In genomic region chr2:234861841-234862735, GRCh38 we compare ENCODE assay signal across 15 cellular contexts.
DNase-seq lines count a peak whose midpoint lies in the region; ATAC-seq, FAIRE-seq and TF ChIP-seq lines count a peak whose summit lies in the region.
"Had no signal": no experiment of that assay in that cellular context is flagged by ENCODE, and none has a peak within 500 bp of the region (broad histone marks: within the 10 kb centered on the region; RNA-seq: fewer than 3 reads in every experiment).

No MANE protein-coding gene starts in this region.

- no peak overlapping the region for H3K27ac Mint-ChIP-seq in activated T-cell treated with anti-CD3 and anti-CD28 coated beads, Interleukin-2, amount 50 U/mL, for 24 hours
- H3K27ac Mint-ChIP-seq: activated CD4-positive, alpha-beta memory T cell treated with anti-CD3 and anti-CD28 coated beads, Interleukin-2, amount 10 ng/mL, durations not matched to agents 7 days and 5 days; activated T-helper 17 cell treated with anti-CD3 and anti-CD28 coated beads, Interleukin-2, amount 50 U/mL, for 72 hours had no signal

- H3K36me3 Mint-ChIP-seq in activated T-cell treated with anti-CD3 and anti-CD28 coated beads, Interleukin-2, amount 50 U/mL, for 24 hours (ENCODE audit: low read depth): no peaks in the 10 kb centered on the region

- H3K27ac ChIP-seq in Panc1 (ENCODE audit: low read length) (peak overlapping the region; percentile 52), H1 (ENCODE audit: low read depth, low read length) (no peak overlapping the region), layer of hippocampus (ENCODE audit: low read depth, low read length) (peak overlapping the region; percentile 46), spleen (peak overlapping the region in 5 of 8 donors; percentile 26 to 63 (median 52))

- H3K4me1 Mint-ChIP-seq in activated T-cell treated with anti-CD3 and anti-CD28 coated beads, Interleukin-2, amount 50 U/mL, for 24 hours (ENCODE audit: low read depth): no peaks in the 10 kb centered on the region
- H3K4me1 Mint-ChIP-seq: activated CD4-positive, alpha-beta memory T cell treated with anti-CD3 and anti-CD28 coated beads, Interleukin-2, amount 10 ng/mL, durations not matched to agents 7 days and 5 days; activated T-helper 17 cell treated with anti-CD3 and anti-CD28 coated beads, Interleukin-2, amount 50 U/mL, for 72 hours had no signal

- no peaks in the 10 kb centered on the region for H3K9me3 ChIP-seq in Panc1 (ENCODE audit: control insufficient read depth, insufficient read depth, low read depth, low read length)
- H3K9me3 ChIP-seq in H1 (ENCODE audit: insufficient read depth in 2 of 2, low read depth in 1 of 2, low read length in 1 of 2): no peaks in the 10 kb centered on the region; a peak in 1 of 4 replicates
- peaks cover 0 to 22% (median 16%) of the 10 kb centered on the region in 8 donors for H3K9me3 ChIP-seq in spleen

- no peak overlapping the region for H3K4me3 Mint-ChIP-seq in activated T-cell treated with anti-CD3 and anti-CD28 coated beads, Interleukin-2, amount 50 U/mL, for 24 hours
- H3K4me3 Mint-ChIP-seq: activated CD4-positive, alpha-beta memory T cell treated with anti-CD3 and anti-CD28 coated beads, Interleukin-2, amount 10 ng/mL, durations not matched to agents 7 days and 5 days; activated T-helper 17 cell treated with anti-CD3 and anti-CD28 coated beads, Interleukin-2, amount 50 U/mL, for 72 hours had no signal

- H3K56ac ChIP-seq in H1 (replicated peaks; ENCODE audit: insufficient read length, low read depth, low read length): no peak overlapping the region

- no peak for TF ChIP-seq POLR2A in H1 (IDR thresholded peaks at IDR 0.05; ENCODE audit: control extremely low read depth in 1 of 2, low read depth in 2 of 2, low read length in 2 of 2)
- TF ChIP-seq POLR2A in spleen (IDR thresholded peaks at IDR 0.05): no peak

- H3K18ac ChIP-seq in H1 (ENCODE audit: extremely low read depth, low read length): no peak overlapping the region

- no peak for FAIRE-seq in H1 (lab: Jason Lieb, UNC)
- FAIRE-seq: endometrium had no signal

- peaks cover 14% of the 10 kb centered on the region for H3K4me1 ChIP-seq in Panc1 (ENCODE audit: control insufficient read depth, insufficient read depth, low read length)
- peaks cover 0 to 7% (median 0%) of the 10 kb centered on the region in 4 experiments; a peak in 3 of 7 replicates for H3K4me1 ChIP-seq in H1 (replicated peaks in 1 of 4; ENCODE audit: control insufficient read depth in 3 of 4, insufficient read depth in 4 of 4, low read length in 3 of 4)
- H3K4me1 ChIP-seq in spleen: peaks cover 0 to 19% (median 0%) of the 10 kb centered on the region in 6 donors

- no peak overlapping the region for H4K8ac ChIP-seq in H1 (ENCODE audit: extremely low read depth, insufficient read depth, low read length)

- 84% methylated on average over 12 of the region's 12 CpGs; no CpG with 5 or more reads in 1 of the 2 experiments for WGBS in H1 (ENCODE audit: extremely low coverage in 1 of 2, insufficient coverage in 1 of 2, insufficient read length in 1 of 2, insufficient replicate concordance in 2 of 2, low coverage in 1 of 2, low lambda C conversion rate in 2 of 2, missing lambda C conversion rate in 1 of 2), 2 experiments
- 73 to 83% (median 76%) methylated on average over 12 of the region's 12 CpGs for WGBS in spleen, 5 donors

- H3K36me3 ChIP-seq in Panc1 (ENCODE audit: control insufficient read depth, insufficient read depth, low read length) (no peaks in the 10 kb centered on the region), H1 (ENCODE audit: control insufficient read depth in 2 of 4, insufficient read depth in 4 of 4, low read length in 3 of 4) (no peaks in the 10 kb centered on the region), spleen (no peaks in the 10 kb centered on the region)

- H3K23me2 ChIP-seq in H1 (ENCODE audit: low read depth, low read length): no peaks in the 10 kb centered on the region

- no peak overlapping the region for H3K23ac ChIP-seq in H1 (ENCODE audit: insufficient read length)

- no peak for TF ChIP-seq RAD21 in H1 (IDR thresholded peaks at IDR 0.05 in 1 of 2, conservative IDR thresholded peaks at IDR 0.05 in 1 of 2; ENCODE audit: low read depth in 2 of 2, low read length in 2 of 2)

- no peak overlapping the region for H3K4me2 ChIP-seq in H1 (ENCODE audit: insufficient read depth in 1 of 2, low read depth in 2 of 2, low read length in 2 of 2)

- POLR2A ChIA-PET in Panc1 (lab: Charles Lee) (interaction anchor here (0.6 to 0.7 kb wide), 2 partner anchors 586 to 645 kb away, joined by 3 read pairs; no protein-coding TSS in a partner anchor), H1 (lab: Charles Lee; ENCODE audit: partially characterized antibody) (no interaction called here)

- H3K27me3 ChIP-seq in Panc1 (ENCODE audit: control insufficient read depth, insufficient read depth, low read length): no peaks in the 10 kb centered on the region
- no peaks in the 10 kb centered on the region for H3K27me3 ChIP-seq in H1 (replicated peaks in 1 of 4; ENCODE audit: control insufficient read depth in 3 of 4, extremely low read depth in 1 of 4, insufficient read depth in 3 of 4, low read length in 3 of 4)
- no peaks in the 10 kb centered on the region for H3K27me3 ChIP-seq in layer of hippocampus (ENCODE audit: control insufficient read depth, insufficient read depth, low read length)
- no peaks in the 10 kb centered on the region for H3K27me3 ChIP-seq in spleen (replicated peaks in 1 of 7)

- H3K27me3 Mint-ChIP-seq in activated T-cell treated with anti-CD3 and anti-CD28 coated beads, Interleukin-2, amount 50 U/mL, for 24 hours: no peaks in the 10 kb centered on the region
- H3K27me3 Mint-ChIP-seq: activated CD4-positive, alpha-beta memory T cell treated with anti-CD3 and anti-CD28 coated beads, Interleukin-2, amount 10 ng/mL, durations not matched to agents 7 days and 5 days; activated T-helper 17 cell treated with anti-CD3 and anti-CD28 coated beads, Interleukin-2, amount 50 U/mL, for 72 hours had no signal

- no peak for TF ChIP-seq EP300 in H1 (IDR thresholded peaks at IDR 0.05; ENCODE audit: borderline replicate concordance in 1 of 2, low read depth in 2 of 2, low read length in 2 of 2)

- H2BK12ac ChIP-seq in H1 (ENCODE audit: low read depth, low read length): no peak overlapping the region

- H3K4me3 ChIP-seq in Panc1 (ENCODE audit: low read depth in 2 of 2, low read length in 2 of 2) (no peak overlapping the region), H1 (ENCODE audit: extremely low read depth in 1 of 4, insufficient read depth in 2 of 4, low read depth in 3 of 4, low read length in 4 of 4) (no peak overlapping the region), spleen (no peak overlapping the region)

- no peak overlapping the region for H2BK120ac ChIP-seq in H1 (replicated peaks; ENCODE audit: low read depth, low read length)

- H3K9ac ChIP-seq in H1 (replicated peaks in 1 of 4; ENCODE audit: extremely low read depth in 1 of 4, low read depth in 3 of 4, low read length in 3 of 4): no peak overlapping the region

- peak; percentile 67 for ATAC-seq in Panc1
- no peak for ATAC-seq in HG03135 (IDR thresholded peaks at IDR 0.05; ENCODE audit: unreplicated experiment)
- ATAC-seq in GM19463 (IDR thresholded peaks at IDR 0.05; ENCODE audit: unreplicated experiment): no peak
- ATAC-seq: activated T-helper 17 cell treated with anti-CD3 and anti-CD28 coated beads, Interleukin-2, amount 50 U/mL, for 72 hours had no signal

- intact Hi-C loops in Panc1 (cut with micrococcal nuclease; ENCODE audit: unreplicated experiment): no loop called here
- intact Hi-C loops in spleen (cut with DNase I; ENCODE audit: low total_unique reads): no loop called here

- H3K79me2 ChIP-seq in H1 (ENCODE audit: control insufficient read depth in 1 of 2, insufficient read depth in 2 of 2, low read length in 2 of 2): no peaks in the 10 kb centered on the region

- in situ Hi-C loops in Panc1 (cut with HindIII; ENCODE audit: low pct_unique_long_range_greater_than_20kb, low sequenced_read_pairs): no loop called here

- no peaks in the 10 kb centered on the region for H4K20me1 ChIP-seq in H1 (replicated peaks in 1 of 2; ENCODE audit: control insufficient read depth in 1 of 2, insufficient read depth in 2 of 2, low read length in 2 of 2)

- H4K91ac ChIP-seq in H1 (replicated peaks; ENCODE audit: insufficient read length, low read length): peak overlapping the region; percentile 25

- BruUV-seq in Panc1 (replicated peaks; lab: Mats Ljungman, UMichigan): no TSS peak

- H2AFZ ChIP-seq in H1 (ENCODE audit: low read length): no peak overlapping the region

- TF ChIP-seq CTCF in Panc1 (IDR thresholded peaks at IDR 0.05): no peak
- TF ChIP-seq CTCF in H1 (IDR thresholded peaks at IDR 0.05; ENCODE audit: control extremely low read depth in 1 of 3, insufficient read depth in 1 of 3, low read depth in 1 of 3, low read length in 3 of 3): no peak
- TF ChIP-seq CTCF in spleen (IDR thresholded peaks at IDR 0.05 in 8 of 11, conservative IDR thresholded peaks at IDR 0.05 in 3 of 11): no peak

- H2BK5ac ChIP-seq in H1 (ENCODE audit: low read depth, low read length): no peak overlapping the region; the same call in 1 of the 2 replicates

- H3K14ac ChIP-seq in H1 (ENCODE audit: insufficient read length): no peak overlapping the region

- DNase-seq in Panc1 (ENCODE audit: low read depth, low spot score): no peak
- DNase-seq in H1 (ENCODE audit: low read depth in 1 of 2, low spot score in 2 of 2): no peak
- no peak for DNase-seq in spleen
- DNase-seq in activated T-cell treated with anti-CD3 and anti-CD28 coated beads, Interleukin-2, amount 50 U/mL, for 24 hours: no peak
- DNase-seq in stimulated activated naive CD4-positive, alpha-beta T cell (lab: John Stamatoyannopoulos, UW): no peak
- DNase-seq: activated CD4-positive, alpha-beta memory T cell treated with anti-CD3 and anti-CD28 coated beads, Interleukin-2, amount 10 ng/mL, durations not matched to agents 7 days and 5 days; AML-193; MM.1S; SHP77 treated with DMSO at 0.1 percent for 48 hours; stimulated activated CD4-positive, alpha-beta T cell treated with anti-CD3 and anti-CD28 coated beads, Interleukin-12 subunit alpha, Interleukin-12 subunit beta, amount 100 ng/mL, for 4 hours had no signal

- no peak overlapping the region for H2BK15ac ChIP-seq in H1 (ENCODE audit: low read length)

- CTCF ChIA-PET in Panc1 (lab: Charles Lee) (no interaction called here), H1 (lab: Charles Lee; ENCODE audit: partially characterized antibody) (interaction anchor here (1.0 to 1.5 kb wide), 4 partner anchors 8 to 255 kb away, joined by 3 to 8 read pairs (median 4); no protein-coding TSS in a partner anchor)

- no peaks in the 10 kb centered on the region for H3K79me1 ChIP-seq in H1 (ENCODE audit: low read depth, low read length)

- no peak overlapping the region for H4K5ac ChIP-seq in H1 (ENCODE audit: insufficient read length, low read depth, low read length)

- H3K9me3 Mint-ChIP-seq in activated T-cell treated with anti-CD3 and anti-CD28 coated beads, Interleukin-2, amount 50 U/mL, for 24 hours: peaks cover 4% of the 10 kb centered on the region
- H3K9me3 Mint-ChIP-seq: activated T-helper 17 cell treated with anti-CD3 and anti-CD28 coated beads, Interleukin-2, amount 50 U/mL, for 72 hours had no signal

- no peak overlapping the region for H2AK5ac ChIP-seq in H1 (ENCODE audit: low read depth, low read length)

- no peak overlapping the region for H2BK20ac ChIP-seq in H1 (ENCODE audit: low read length)

- H3K4ac ChIP-seq in H1 (replicated peaks; ENCODE audit: insufficient read length, low read depth, low read length): no peak overlapping the region

TF ChIP-seq in H1, 55 proteins besides CTCF, POLR2A, EP300 and RAD21 (continues in another document):
- TF ChIP-seq PHF8 (conservative IDR thresholded peaks at IDR 0.05; ENCODE audit: low read depth, low read length): no peak
